In the genomic region with DNA sequence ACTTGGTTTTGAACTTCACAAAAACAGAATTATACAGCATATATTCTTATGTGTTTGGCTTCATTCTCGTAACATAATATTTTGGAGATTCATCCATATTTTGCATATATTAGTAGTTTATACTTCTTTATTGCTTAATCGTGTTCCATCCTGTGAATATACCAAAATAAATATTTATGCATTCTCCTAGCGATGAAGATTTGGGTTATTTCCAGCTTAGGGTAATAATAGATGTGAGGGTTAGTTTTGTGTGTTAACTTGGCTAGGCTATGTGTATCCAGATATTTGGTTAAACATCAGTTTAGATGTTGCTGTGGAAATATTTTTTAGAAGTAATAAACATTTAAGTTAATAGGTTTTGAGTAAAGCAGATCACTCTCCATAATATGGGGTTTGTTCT, we compare ENCODE assay signal across 1 cellular context.
TF ChIP-seq lines count a peak whose summit lies in the region.

No MANE protein-coding gene starts in this region.

TF ChIP-seq in A549, 52 proteins besides CTCF, POLR2A, EP300 and RAD21 (continued from another document):
- TF ChIP-seq, protein P1, sequence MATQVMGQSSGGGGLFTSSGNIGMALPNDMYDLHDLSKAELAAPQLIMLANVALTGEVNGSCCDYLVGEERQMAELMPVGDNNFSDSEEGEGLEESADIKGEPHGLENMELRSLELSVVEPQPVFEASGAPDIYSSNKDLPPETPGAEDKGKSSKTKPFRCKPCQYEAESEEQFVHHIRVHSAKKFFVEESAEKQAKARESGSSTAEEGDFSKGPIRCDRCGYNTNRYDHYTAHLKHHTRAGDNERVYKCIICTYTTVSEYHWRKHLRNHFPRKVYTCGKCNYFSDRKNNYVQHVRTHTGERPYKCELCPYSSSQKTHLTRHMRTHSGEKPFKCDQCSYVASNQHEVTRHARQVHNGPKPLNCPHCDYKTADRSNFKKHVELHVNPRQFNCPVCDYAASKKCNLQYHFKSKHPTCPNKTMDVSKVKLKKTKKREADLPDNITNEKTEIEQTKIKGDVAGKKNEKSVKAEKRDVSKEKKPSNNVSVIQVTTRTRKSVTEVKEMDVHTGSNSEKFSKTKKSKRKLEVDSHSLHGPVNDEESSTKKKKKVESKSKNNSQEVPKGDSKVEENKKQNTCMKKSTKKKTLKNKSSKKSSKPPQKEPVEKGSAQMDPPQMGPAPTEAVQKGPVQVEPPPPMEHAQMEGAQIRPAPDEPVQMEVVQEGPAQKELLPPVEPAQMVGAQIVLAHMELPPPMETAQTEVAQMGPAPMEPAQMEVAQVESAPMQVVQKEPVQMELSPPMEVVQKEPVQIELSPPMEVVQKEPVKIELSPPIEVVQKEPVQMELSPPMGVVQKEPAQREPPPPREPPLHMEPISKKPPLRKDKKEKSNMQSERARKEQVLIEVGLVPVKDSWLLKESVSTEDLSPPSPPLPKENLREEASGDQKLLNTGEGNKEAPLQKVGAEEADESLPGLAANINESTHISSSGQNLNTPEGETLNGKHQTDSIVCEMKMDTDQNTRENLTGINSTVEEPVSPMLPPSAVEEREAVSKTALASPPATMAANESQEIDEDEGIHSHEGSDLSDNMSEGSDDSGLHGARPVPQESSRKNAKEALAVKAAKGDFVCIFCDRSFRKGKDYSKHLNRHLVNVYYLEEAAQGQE (IDR thresholded peaks at IDR 0.05), result no peak
- TF ChIP-seq JUN (IDR thresholded peaks at IDR 0.05), result no peak
- no peak for TF ChIP-seq RNF2 (IDR thresholded peaks at IDR 0.05; ENCODE audit: borderline replicate concordance, low read depth)
- TF ChIP-seq GATA3 (IDR thresholded peaks at IDR 0.05; ENCODE audit: borderline replicate concordance), result no peak
- TF ChIP-seq, protein P2, sequence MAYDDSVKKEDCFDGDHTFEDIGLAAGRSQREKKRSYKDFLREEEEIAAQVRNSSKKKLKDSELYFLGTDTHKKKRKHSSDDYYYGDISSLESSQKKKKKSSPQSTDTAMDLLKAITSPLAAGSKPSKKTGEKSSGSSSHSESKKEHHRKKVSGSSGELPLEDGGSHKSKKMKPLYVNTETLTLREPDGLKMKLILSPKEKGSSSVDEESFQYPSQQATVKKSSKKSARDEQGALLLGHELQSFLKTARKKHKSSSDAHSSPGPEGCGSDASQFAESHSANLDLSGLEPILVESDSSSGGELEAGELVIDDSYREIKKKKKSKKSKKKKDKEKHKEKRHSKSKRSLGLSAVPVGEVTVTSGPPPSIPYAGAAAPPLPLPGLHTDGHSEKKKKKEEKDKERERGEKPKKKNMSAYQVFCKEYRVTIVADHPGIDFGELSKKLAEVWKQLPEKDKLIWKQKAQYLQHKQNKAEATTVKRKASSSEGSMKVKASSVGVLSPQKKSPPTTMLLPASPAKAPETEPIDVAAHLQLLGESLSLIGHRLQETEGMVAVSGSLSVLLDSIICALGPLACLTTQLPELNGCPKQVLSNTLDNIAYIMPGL (CRISPR knock-in tag; IDR thresholded peaks at IDR 0.05; ENCODE audit: borderline replicate concordance), result no peak
- TF ChIP-seq ATOH8 (CRISPR knock-in tag; IDR thresholded peaks at IDR 0.05; ENCODE audit: low read depth), result no peak
- TF ChIP-seq PHF8 (IDR thresholded peaks at IDR 0.05; ENCODE audit: borderline replicate concordance, low read depth), result no peak
- no peak for TF ChIP-seq KDM5A (IDR thresholded peaks at IDR 0.05)
- TF ChIP-seq NPAS2 (CRISPR knock-in tag; IDR thresholded peaks at IDR 0.05; ENCODE audit: borderline replicate concordance), result no peak
- TF ChIP-seq BHLHE40 (IDR thresholded peaks at IDR 0.05; ENCODE audit: low read depth, low read length), result no peak
- TF ChIP-seq BCL3 (IDR thresholded peaks at IDR 0.05), result no peak
